In genomic region chr6:118897386-118897785, GRCh38 we compare ENCODE assay signal across 19 cellular contexts. TPM values are rescaled to one million over a fixed set of nuclear protein-coding genes. Genes with fewer than 3 reads are reported as not detected.
DNase-seq lines count a peak whose midpoint lies in the region; ATAC-seq, FAIRE-seq and TF ChIP-seq lines count a peak whose summit lies in the region.
"Had no signal": no experiment of that assay in that cellular context is flagged by ENCODE, and none has a peak within 500 bp of the region (broad histone marks: within the 10 kb centered on the region; RNA-seq: fewer than 3 reads in every experiment).

No MANE protein-coding gene starts in this region.

- no peak overlapping the region for H3K4me3 Mint-ChIP-seq in activated CD4-positive, alpha-beta memory T cell treated with anti-CD3 and anti-CD28 coated beads for 36 hours
- no peak overlapping the region for H3K4me3 Mint-ChIP-seq in activated CD4-positive, alpha-beta memory T cell treated with anti-CD3 and anti-CD28 coated beads, Interleukin-2, amount 10 ng/mL, durations not matched to agents 7 days and 5 days
- no peak overlapping the region for H3K4me3 Mint-ChIP-seq in osteocyte (ENCODE audit: unreplicated experiment)
- H3K4me3 Mint-ChIP-seq: central memory CD8-positive, alpha-beta T cell had no signal

- TF ChIP-seq RAD21 in GM12878 (IDR thresholded peaks at IDR 0.05; ENCODE audit: insufficient read depth, low read depth, low read length), result no peak

- POLR2A ChIA-PET in activated CD4-positive, alpha-beta memory T cell treated with anti-CD3 and anti-CD28 coated beads for 36 hours (lab: Charles Lee), result interaction anchor here (0.7 to 2.6 kb wide), 3 partner anchors 38 to 188 kb away, joined by 3 to 8 read pairs (median 8); partner anchors contain the start of gene MCM9
- POLR2A ChIA-PET in activated CD4-positive, alpha-beta memory T cell treated with anti-CD3 and anti-CD28 coated beads, Interleukin-2, amount 10 ng/mL, durations not matched to agents 7 days and 5 days (lab: Charles Lee), result interaction anchor here (0.6 to 9.7 kb wide), 12 partner anchors 11 to 1447 kb away, joined by 3 to 146 read pairs (median 6); partner anchors contain the start of genes CEP85L, FAM184A and MCM9
- POLR2A ChIA-PET in GM12878 (lab: Charles Lee), result interaction anchor here (0.6 to 2.1 kb wide), 5 partner anchors 10 to 386 kb away, joined by 3 to 11 read pairs (median 3); partner anchors contain the start of gene MCM9

- H2AFZ ChIP-seq in Loucy (ENCODE audit: low read length), result no peak overlapping the region
- no peak overlapping the region for H2AFZ ChIP-seq in GM12878 (ENCODE audit: control insufficient read depth, low read depth, low read length)

- TF ChIP-seq POLR2A in GM12878 (IDR thresholded peaks at IDR 0.05; ENCODE audit: low read depth, low read length) (no peak), heart left ventricle (IDR thresholded peaks at IDR 0.05) (no peak)

- H3K36me3 ChIP-seq in Loucy (ENCODE audit: insufficient read depth, low read length), result peaks cover 15% of the 10 kb centered on the region; the same call in 1 of the 2 replicates
- H3K36me3 ChIP-seq in GM12878 (ENCODE audit: control insufficient read depth in 2 of 2, insufficient read depth in 2 of 2, low read length in 1 of 2), result peaks cover 0 to 8% of the 10 kb centered on the region in 2 experiments; a peak in 1 of 4 replicates
- peaks cover 0 to 47% (median 16%) of the 10 kb centered on the region in 9 donors for H3K36me3 ChIP-seq in heart left ventricle
- H3K36me3 ChIP-seq in brain microvascular endothelial cell (replicated peaks), result peaks cover 5% of the 10 kb centered on the region
- H3K36me3 ChIP-seq: neutrophil, sigmoid colon had no signal

- H3K9me3 ChIP-seq in Loucy (ENCODE audit: insufficient read depth, low read depth, low read length), result no peaks in the 10 kb centered on the region
- no peaks in the 10 kb centered on the region for H3K9me3 ChIP-seq in GM12878 (replicated peaks; ENCODE audit: control insufficient read depth, insufficient read depth, low read length)
- H3K9me3 ChIP-seq in heart left ventricle, result no peaks in the 10 kb centered on the region
- H3K9me3 ChIP-seq: Caco-2, left ventricle myocardium inferior, neutrophil, sigmoid colon, stomach had no signal

- peak overlapping the region; percentile 99 for H3K4me3 ChIP-seq in Loucy (ENCODE audit: low read length, poor library complexity, severe bottlenecking)
- H3K4me3 ChIP-seq in GM12878, result peak overlapping the region; percentile 48
- H3K4me3 ChIP-seq in heart left ventricle, result no peak overlapping the region
- no peak overlapping the region for H3K4me3 ChIP-seq in brain microvascular endothelial cell (ENCODE audit: low read depth, low read length)
- H3K4me3 ChIP-seq: left ventricle myocardium inferior, sigmoid colon, stomach had no signal

- CTCF ChIA-PET in activated CD4-positive, alpha-beta memory T cell treated with anti-CD3 and anti-CD28 coated beads for 36 hours (lab: Charles Lee), result interaction anchor here (0.7 to 2.7 kb wide), 8 partner anchors 9 to 265 kb away, joined by 3 to 12 read pairs (median 6); partner anchors contain the start of gene MCM9
- CTCF ChIA-PET in activated CD4-positive, alpha-beta memory T cell treated with anti-CD3 and anti-CD28 coated beads, Interleukin-2, amount 10 ng/mL, durations not matched to agents 7 days and 5 days (lab: Charles Lee), result interaction anchor here (0.8 to 5.7 kb wide), 19 partner anchors 8 to 332 kb away, joined by 3 to 35 read pairs (median 4); partner anchors contain the start of gene MCM9
- CTCF ChIA-PET in GM12878 (lab: Yijun Ruan, JAX), result interaction anchor here (0.6 to 3.9 kb wide), 19 partner anchors 8 to 453 kb away, joined by 3 to 22 read pairs (median 7); partner anchors contain the start of gene MCM9

- BruUV-seq in GM12878 (replicated peaks; lab: Mats Ljungman, UMichigan), result no TSS peak

- H3K27me3 ChIP-seq in Loucy (ENCODE audit: insufficient read depth, low read length, poor library complexity, severe bottlenecking) (peaks cover 6% of the 10 kb centered on the region), GM12878 (replicated peaks in 1 of 2; ENCODE audit: control insufficient read depth in 2 of 2, insufficient read depth in 2 of 2, low read length in 1 of 2) (no peaks in the 10 kb centered on the region), heart left ventricle (no peaks in the 10 kb centered on the region), brain microvascular endothelial cell (replicated peaks) (no peaks in the 10 kb centered on the region)
- H3K27me3 ChIP-seq: neutrophil, sigmoid colon, stomach had no signal

- peaks cover 1% of the 10 kb centered on the region for H3K27me3 Mint-ChIP-seq in activated CD4-positive, alpha-beta memory T cell treated with anti-CD3 and anti-CD28 coated beads for 36 hours
- H3K27me3 Mint-ChIP-seq in activated CD4-positive, alpha-beta memory T cell treated with anti-CD3 and anti-CD28 coated beads, Interleukin-2, amount 10 ng/mL, durations not matched to agents 7 days and 5 days, result no peaks in the 10 kb centered on the region
- no peaks in the 10 kb centered on the region for H3K27me3 Mint-ChIP-seq in osteocyte (ENCODE audit: unreplicated experiment)
- H3K27me3 Mint-ChIP-seq: central memory CD8-positive, alpha-beta T cell had no signal

- H3K9me3 Mint-ChIP-seq in activated CD4-positive, alpha-beta memory T cell treated with anti-CD3 and anti-CD28 coated beads for 36 hours, result no peaks in the 10 kb centered on the region
- H3K9me3 Mint-ChIP-seq in activated CD4-positive, alpha-beta memory T cell treated with anti-CD3 and anti-CD28 coated beads, Interleukin-2, amount 10 ng/mL, durations not matched to agents 7 days and 5 days, result no peaks in the 10 kb centered on the region
- no peaks in the 10 kb centered on the region for H3K9me3 Mint-ChIP-seq in osteocyte (ENCODE audit: unreplicated experiment)
- H3K9me3 Mint-ChIP-seq: central memory CD8-positive, alpha-beta T cell had no signal

- in situ Hi-C loops in GM12878 (cut with MboI), result no loop called here
- in situ Hi-C loops in brain microvascular endothelial cell (cut with HindIII; ENCODE audit: low pct_ligation_motif_present, low sequenced_read_pairs), result no loop called here

- TF ChIP-seq CTCF in Loucy (conservative IDR thresholded peaks at IDR 0.05; ENCODE audit: low read length), result no peak
- TF ChIP-seq CTCF in GM12878 (IDR thresholded peaks at IDR 0.05 in 2 of 3, conservative IDR thresholded peaks at IDR 0.05 in 1 of 3; ENCODE audit: control insufficient read depth in 2 of 3, extremely low read depth in 1 of 3, insufficient read depth in 1 of 3, low read depth in 3 of 3, low read length in 3 of 3), result no peak
- no peak for TF ChIP-seq CTCF in osteocyte (IDR thresholded peaks at IDR 0.05)
- TF ChIP-seq CTCF in heart left ventricle (IDR thresholded peaks at IDR 0.05), result no peak
- TF ChIP-seq CTCF in brain microvascular endothelial cell (IDR thresholded peaks at IDR 0.05; ENCODE audit: low read depth, low read length, missing control alignments), result no peak

- no peak for TF ChIP-seq EP300 in GM12878 (IDR thresholded peaks at IDR 0.05; ENCODE audit: borderline replicate concordance in 1 of 2, control insufficient read depth in 1 of 2, low read depth in 2 of 2, low read length in 2 of 2)

- H3K4me1 ChIP-seq in Loucy (ENCODE audit: insufficient read depth, low read length, poor library complexity, severe bottlenecking), result peaks cover 64% of the 10 kb centered on the region
- peaks cover 4% of the 10 kb centered on the region; the same call in 1 of the 2 replicates for H3K4me1 ChIP-seq in GM12878 (ENCODE audit: control insufficient read depth, insufficient read depth, low read length)
- H3K4me1 ChIP-seq in heart left ventricle, result peaks cover 0 to 64% (median 36%) of the 10 kb centered on the region in 12 donors

- peak overlapping the region; percentile 60 for H3K27ac Mint-ChIP-seq in activated CD4-positive, alpha-beta memory T cell treated with anti-CD3 and anti-CD28 coated beads for 36 hours
- no peak overlapping the region for H3K27ac Mint-ChIP-seq in activated CD4-positive, alpha-beta memory T cell treated with anti-CD3 and anti-CD28 coated beads, Interleukin-2, amount 10 ng/mL, durations not matched to agents 7 days and 5 days
- H3K27ac Mint-ChIP-seq in osteocyte (ENCODE audit: unreplicated experiment), result peak overlapping the region; percentile 36

- H3K36me3 Mint-ChIP-seq in activated CD4-positive, alpha-beta memory T cell treated with anti-CD3 and anti-CD28 coated beads for 36 hours, result peaks cover 26% of the 10 kb centered on the region
- H3K36me3 Mint-ChIP-seq in activated CD4-positive, alpha-beta memory T cell treated with anti-CD3 and anti-CD28 coated beads, Interleukin-2, amount 10 ng/mL, durations not matched to agents 7 days and 5 days (ENCODE audit: low read depth), result peaks cover 46% of the 10 kb centered on the region
- peaks cover 19% of the 10 kb centered on the region for H3K36me3 Mint-ChIP-seq in osteocyte (ENCODE audit: unreplicated experiment)

- peak overlapping the region; percentile 98 for H3K9ac ChIP-seq in Loucy (ENCODE audit: low read depth, low read length, poor library complexity, severe bottlenecking)
- peak overlapping the region; percentile 92; the same call in 1 of the 2 replicates for H3K9ac ChIP-seq in GM12878 (ENCODE audit: control insufficient read depth, insufficient read depth, low read length)

- ATAC-seq in GM12878 (no peak), heart left ventricle (no peak)

- H3K4me2 ChIP-seq in Loucy (ENCODE audit: low read depth, low read length, poor library complexity, severe bottlenecking) (peak overlapping the region; percentile 88), GM12878 (ENCODE audit: control insufficient read depth, insufficient read depth) (peak overlapping the region; percentile 40)

- FAIRE-seq in GM12878 (lab: Jason Lieb, UNC), result no peak

- intact Hi-C loops in activated CD4-positive, alpha-beta memory T cell treated with anti-CD3 and anti-CD28 coated beads for 36 hours (cut with micrococcal nuclease), result loop anchor here (2.0 to 10.0 kb wide), 3 partner anchors 333 to 1413 kb away; partner anchors contain the start of gene DCBLD1
- intact Hi-C loops in GM12878 (cut with micrococcal nuclease; ENCODE audit: unreplicated experiment), result loop anchor here (10.0 kb wide), 4 partner anchors 243 to 447 kb away; partner anchors contain the start of genes CEP85L and MAN1A1
- intact Hi-C loops in heart left ventricle (cut with DNase I), result loop anchor here in 4 of 10 donors (5.0 to 10.0 kb wide), 6 partner anchors 35 to 1313 kb away; partner anchors contain the start of genes CEP85L (in 1 of the 4) and MAN1A1 (in 1 of the 4)

- H3K79me2 ChIP-seq in Loucy (ENCODE audit: insufficient read depth, low read length) (peaks cover 88% of the 10 kb centered on the region), GM12878 (ENCODE audit: control insufficient read depth, insufficient read depth, low read length) (peaks cover 81% of the 10 kb centered on the region)

- SMC1A ChIA-PET in GM12878 (lab: Charles Lee; ENCODE audit: uncharacterized antibody, unreplicated experiment), result interaction anchor here (0.7 to 3.2 kb wide), 17 partner anchors 10 to 332 kb away, joined by 3 to 15 read pairs (median 5); partner anchors contain the start of gene MCM9

- RAD21 ChIA-PET in GM12878 (lab: Charles Lee; ENCODE audit: unreplicated experiment), result interaction anchor here (0.8 to 3.1 kb wide), 13 partner anchors 14 to 332 kb away, joined by 3 to 20 read pairs (median 4); no protein-coding TSS in a partner anchor

- no peak for DNase-seq in activated CD4-positive, alpha-beta memory T cell treated with anti-CD3 and anti-CD28 coated beads for 36 hours
- no peak for DNase-seq in activated CD4-positive, alpha-beta memory T cell treated with anti-CD3 and anti-CD28 coated beads, Interleukin-2, amount 10 ng/mL, durations not matched to agents 7 days and 5 days
- DNase-seq in GM12878 (ENCODE audit: low read depth, low spot score) (no peak), osteocyte (ENCODE audit: extremely low spot score, unreplicated experiment) (no peak), heart left ventricle (no peak), brain microvascular endothelial cell (no peak)
- DNase-seq in effector CD4-positive, alpha-beta T cell, result no peak
- DNase-seq: activated CD4-positive, alpha-beta T cell treated with anti-CD3 and anti-CD28 coated beads for 48 hours; activated naive CD4-positive, alpha-beta T cell treated with Interleukin-2 at 50 U/mL for 16 hours; Caco-2; hippocampal formation; left ventricle myocardium inferior; NCI-H1694; NCI-H524; sigmoid colon; stomach had no signal

- peaks cover 71% of the 10 kb centered on the region for H4K20me1 ChIP-seq in Loucy (ENCODE audit: insufficient read depth, low read length, poor library complexity, severe bottlenecking)
- H4K20me1 ChIP-seq in GM12878 (ENCODE audit: control insufficient read depth, insufficient read depth), result no peaks in the 10 kb centered on the region

- peaks cover 51% of the 10 kb centered on the region for H3K4me1 Mint-ChIP-seq in activated CD4-positive, alpha-beta memory T cell treated with anti-CD3 and anti-CD28 coated beads for 36 hours (ENCODE audit: low read depth)
- H3K4me1 Mint-ChIP-seq in activated CD4-positive, alpha-beta memory T cell treated with anti-CD3 and anti-CD28 coated beads, Interleukin-2, amount 10 ng/mL, durations not matched to agents 7 days and 5 days, result peaks cover 52% of the 10 kb centered on the region
- peaks cover 38% of the 10 kb centered on the region for H3K4me1 Mint-ChIP-seq in osteocyte (ENCODE audit: unreplicated experiment)

- no peaks in the 10 kb centered on the region for H3K9me2 ChIP-seq in Loucy (replicated peaks; ENCODE audit: low read depth, low read length)

- peaks cover 13% of the 10 kb centered on the region; the same call in 1 of the 2 replicates for H3F3A ChIP-seq in Loucy (ENCODE audit: low read depth)

- H3K27ac ChIP-seq in GM12878 (ENCODE audit: control insufficient read depth, insufficient read depth) (peak overlapping the region; percentile 1; the same call in 1 of the 2 replicates), heart left ventricle (no peak overlapping the region), brain microvascular endothelial cell (no peak overlapping the region)
- H3K27ac ChIP-seq: left ventricle myocardium inferior, neutrophil, sigmoid colon had no signal

RNA-seq across cellular contexts. Expression of gene ASF1A, which starts 3.4 kb away (rescaled TPM):
- total RNA-seq in activated CD4-positive, alpha-beta memory T cell treated with anti-CD3 and anti-CD28 coated beads for 36 hours, result 10 to 100 TPM; 32.5 to 32.7 TPM
- 10 to 100 TPM; 55.7 to 59.8 TPM for total RNA-seq in activated CD4-positive, alpha-beta memory T cell treated with anti-CD3 and anti-CD28 coated beads, Interleukin-2, amount 10 ng/mL, durations not matched to agents 7 days and 5 days
- total RNA-seq in GM12878 (2013; cell fraction: nucleolus; rRNA removed), result 11.9 and 12.6 TPM in 2 replicates
- total RNA-seq in GM12878 (2014; rRNA removed) (34.7 and 42.2 TPM in 2 replicates), GM12878 (2014; rRNA removed; fragmentation: Illumina TruSeq; extraction: Trizol) (34.0 and 35.7 TPM in 2 replicates), GM12878 (2021) (37.2 and 41.1 TPM in 2 replicates), osteocyte (23.7 and 24.9 TPM in 2 replicates), heart left ventricle (10 to 100 TPM in 8 of 9 donors, 1 to 10 TPM in 1; 9.8 to 28.9 (median 22.1) TPM)
- 6.2 TPM for polyA plus RNA-seq in GM12878 (2011; ENCODE audit: low read depth)
- polyA plus RNA-seq in GM12878 (2011; rRNA removed) (25.8 and 39.0 TPM in 2 replicates), GM12878 (2014; fragmentation: Illumina TruSeq; extraction: Trizol) (28.3 and 35.5 TPM in 2 replicates), GM12878 (2014; fragmentation: Nextera tagmentation; extraction: Ambion mirVana) (10 to 100 TPM; 25.3 to 26.0 TPM), GM12878 (2014; rRNA removed) (21.4 and 23.7 TPM in 2 replicates), GM12878 (2016; fragmentation: Nextera tagmentation; extraction: Ambion mirVana) (100 to 1,000 TPM in 1 of 2 experiments, 10 to 100 TPM in 1; 92.8 to 103 TPM), heart left ventricle (10 to 100 TPM; 16.4 to 24.5 TPM)
- 6.7 and 9.5 TPM in 2 replicates for polyA plus RNA-seq in GM12878 (2011; cell fraction: cytosol; rRNA removed)
- 9.9 and 11.9 TPM in 2 replicates for polyA plus RNA-seq in GM12878 (2011; cell fraction: nucleus; rRNA removed)
- 12.4 and 12.8 TPM in 2 replicates for polyA plus RNA-seq in GM12878 (2012)
- polyA minus RNA-seq in GM12878 (2011; rRNA and poly(A)+ RNA removed), result 7.1 and 10.8 TPM in 2 replicates
- polyA minus RNA-seq in GM12878 (2011; cell fraction: cytosol; rRNA and poly(A)+ RNA removed), result 6.5 and 9.6 TPM in 2 replicates
- polyA minus RNA-seq in GM12878 (2011; cell fraction: nucleus; rRNA and poly(A)+ RNA removed), result 7.9 and 12.1 TPM in 2 replicates

RNA-seq across cellular contexts. Expression of gene MCM9, which starts 37.6 kb away (rescaled TPM):
- total RNA-seq in activated CD4-positive, alpha-beta memory T cell treated with anti-CD3 and anti-CD28 coated beads for 36 hours, result 10 to 100 TPM; 14.4 to 14.7 TPM
- total RNA-seq in activated CD4-positive, alpha-beta memory T cell treated with anti-CD3 and anti-CD28 coated beads, Interleukin-2, amount 10 ng/mL, durations not matched to agents 7 days and 5 days, result 10 to 100 TPM; 14.8 to 15.7 TPM
- total RNA-seq in GM12878 (2013; cell fraction: nucleolus; rRNA removed), result 54.2 and 62.2 TPM in 2 replicates
- total RNA-seq in GM12878 (2014; rRNA removed) (9.8 and 11.2 TPM in 2 replicates), GM12878 (2014; rRNA removed; fragmentation: Illumina TruSeq; extraction: Trizol) (10.0 and 10.5 TPM in 2 replicates), GM12878 (2021) (11.4 and 11.7 TPM in 2 replicates), osteocyte (15.6 and 18.6 TPM in 2 replicates), heart left ventricle (1 to 10 TPM; 2.2 to 8.5 (median 4.9) TPM)
- polyA plus RNA-seq in GM12878 (2011; ENCODE audit: low read depth), result 5.3 TPM
- polyA plus RNA-seq in GM12878 (2011; rRNA removed) (7.3 and 10.5 TPM in 2 replicates), GM12878 (2014; fragmentation: Illumina TruSeq; extraction: Trizol) (9.2 and 9.7 TPM in 2 replicates), GM12878 (2014; fragmentation: Nextera tagmentation; extraction: Ambion mirVana) (1 to 10 TPM; 3.4 to 4.1 TPM), GM12878 (2014; rRNA removed) (7.6 and 8.9 TPM in 2 replicates), GM12878 (2016; fragmentation: Nextera tagmentation; extraction: Ambion mirVana) (10 to 100 TPM; 15.8 to 18.5 TPM), heart left ventricle (1 to 10 TPM; 2.1 to 3.6 TPM)
- 3.0 and 4.6 TPM in 2 replicates for polyA plus RNA-seq in GM12878 (2011; cell fraction: cytosol; rRNA removed)
- polyA plus RNA-seq in GM12878 (2011; cell fraction: nucleus; rRNA removed), result 15.8 and 18.9 TPM in 2 replicates
- polyA plus RNA-seq in GM12878 (2012), result 6.2 and 8.4 TPM in 2 replicates
- polyA minus RNA-seq in GM12878 (2011; rRNA and poly(A)+ RNA removed), result 14.3 and 15.5 TPM in 2 replicates
- polyA minus RNA-seq in GM12878 (2011; cell fraction: cytosol; rRNA and poly(A)+ RNA removed), result 1.9 and 4.4 TPM in 2 replicates
- polyA minus RNA-seq in GM12878 (2011; cell fraction: nucleus; rRNA and poly(A)+ RNA removed), result 23.6 and 37.4 TPM in 2 replicates

Comparison
In these comparisons a context has a peak if more than half of its experiments do, and no peak if none do; other contexts are left out.
1. H3K4me3 ChIP-seq: peak in Loucy (single experiment) and GM12878 (single experiment); none in heart left ventricle (0 of 12) and brain microvascular endothelial cell (single experiment).